ENCODE assay signal across 23 cellular contexts in genomic region chr6:163113358-163113962, GRCh38.
"Had no signal": no experiment of that assay in that cellular context is flagged by ENCODE, and none has a peak within 500 bp of the region (broad histone marks: within the 10 kb centered on the region; RNA-seq: fewer than 3 reads in every experiment).

No MANE protein-coding gene starts in this region.

- H3K27me3 ChIP-seq: esophagus muscularis mucosa, neutrophil, testis, uterus had no signal

- DNase-seq: activated CD4-positive, alpha-beta T cell treated with anti-CD3 and anti-CD28 coated beads for 4 hours; activated CD4-positive, alpha-beta T cell treated with anti-CD3 and anti-CD28 coated beads, Interleukin-2, amount 50 U/mL, for 4 hours; activated CD4-positive, CD25-positive, alpha-beta regulatory T cell; activated naive CD4-positive, alpha-beta T cell; activated T-cell treated with anti-CD3 and anti-CD28 coated beads for 4 hours; activated T-cell treated with anti-CD3 and anti-CD28 coated beads, Interleukin-2, amount 50 U/mL, for 72 hours; anterior cingulate cortex; effector CD4-positive, alpha-beta T cell; foreskin melanocyte; left ventricle myocardium inferior; naive B cell; nephron progenitor cell; stimulated activated CD4-positive, alpha-beta T cell treated with anti-CD3 and anti-CD28 coated beads, Interleukin-12 subunit alpha, Interleukin-12 subunit beta, amount 100 ng/mL, for 4 hours; stimulated activated CD4-positive, alpha-beta T cell treated with anti-CD3 and anti-CD28 coated beads, Interleukin-4, amount 100 ng/mL, for 1 hour; stimulated activated naive CD8-positive, alpha-beta T cell treated with anti-CD3 and anti-CD28 coated beads, Interleukin-15, Interleukin-2, amounts not matched to agents 100 U/mL and 50 U/mL, for 24 hours; testis; trophoblast cell; uterus had no signal

- H3K4me1 ChIP-seq: esophagus muscularis mucosa, left ventricle myocardium inferior, testis, uterus had no signal

- H3K27ac ChIP-seq: esophagus muscularis mucosa, left ventricle myocardium inferior, neutrophil, skin epidermis, testis, uterus had no signal

- H3K9me3 ChIP-seq: neutrophil, testis, uterus had no signal

- H3K36me3 ChIP-seq: esophagus muscularis mucosa, left ventricle myocardium inferior, neutrophil, uterus had no signal

- ATAC-seq: activated naive CD4-positive, alpha-beta T cell treated with anti-CD3 and anti-CD28 coated beads, Interleukin-2, amount 50 U/mL, for 72 hours; activated T-cell treated with anti-CD3 and anti-CD28 coated beads, Interleukin-2, amount 50 U/mL, for 72 hours; sciatic nerve; stimulated activated naive CD8-positive, alpha-beta T cell treated with anti-CD3 and anti-CD28 coated beads, Interleukin-15, Interleukin-2, amounts not matched to agents 100 U/mL and 50 U/mL, for 24 hours had no signal

- H3K4me3 ChIP-seq: esophagus muscularis mucosa, left ventricle myocardium inferior, skin epidermis, testis, uterus had no signal
